18 cellular contexts compared by ENCODE assay signal in the genomic region with DNA sequence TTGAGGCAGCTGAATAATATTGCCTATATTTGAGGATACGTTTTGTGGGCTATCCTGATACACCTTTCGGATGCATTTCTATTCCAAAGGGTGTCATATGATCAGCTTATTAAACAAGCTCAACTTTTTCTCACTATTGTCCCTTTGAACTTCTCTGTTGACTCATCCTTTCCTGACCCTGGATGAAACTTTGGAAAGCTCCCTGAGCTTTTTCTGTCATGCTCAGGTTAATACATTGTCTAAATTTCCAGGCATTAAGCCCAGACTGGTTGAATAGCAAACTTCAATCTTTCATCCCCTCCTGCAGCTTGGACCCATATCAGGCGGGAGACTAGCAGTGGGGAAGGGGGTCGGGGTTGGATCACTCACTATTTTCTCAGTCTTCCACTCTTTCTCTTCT.
DNase-seq lines count a peak whose midpoint lies in the region; ATAC-seq, FAIRE-seq and TF ChIP-seq lines count a peak whose summit lies in the region.
"Had no signal": no experiment of that assay in that cellular context is flagged by ENCODE, and none has a peak within 500 bp of the region (broad histone marks: within the 10 kb centered on the region; RNA-seq: fewer than 3 reads in every experiment).

No MANE protein-coding gene starts in this region.

- TF ChIP-seq CTCF in liver (IDR thresholded peaks at IDR 0.05; ENCODE audit: low read depth, low read length, missing input control), result no peak
- no peak for TF ChIP-seq CTCF in HepG2 (CRISPR knock-in tag; IDR thresholded peaks at IDR 0.05)
- TF ChIP-seq CTCF in choroid plexus epithelial cell (conservative IDR thresholded peaks at IDR 0.05; ENCODE audit: low read depth, low read length), result no peak
- TF ChIP-seq CTCF in mesothelial cell of epicardium (IDR thresholded peaks at IDR 0.05; ENCODE audit: unreplicated experiment), result no peak
- no peak for TF ChIP-seq CTCF in WTC11 (IDR thresholded peaks at IDR 0.05)

- in situ Hi-C loops in HepG2 (cut with HindIII; ENCODE audit: extremely low pct_ligation_motif_present, low pct_unique_long_range_greater_than_20kb), result no loop called here

- H3K27me3 ChIP-seq in liver (ENCODE audit: control insufficient read depth in 4 of 4, insufficient read depth in 4 of 4, low read length in 3 of 4) (no peaks in the 10 kb centered on the region), HepG2 (ENCODE audit: control insufficient read depth in 1 of 2, insufficient read depth in 2 of 2, low read length in 2 of 2) (no peaks in the 10 kb centered on the region)
- H3K27me3 ChIP-seq: BLaER1 treated with 17β-estradiol and CSF1 and Interleukin-3, amounts not matched to agents 10 nM and 100 nM had no signal

- TF ChIP-seq POLR2A in HepG2 (IDR thresholded peaks at IDR 0.05; ENCODE audit: insufficient read depth in 1 of 2, low read depth in 2 of 2, low read length in 2 of 2), result no peak

- H3K27me3 Mint-ChIP-seq in mesothelial cell of epicardium (ENCODE audit: low read depth) (peaks cover 3% of the 10 kb centered on the region), WTC11 (ENCODE audit: low read depth) (no peaks in the 10 kb centered on the region)

- H3K36me3 ChIP-seq in liver (ENCODE audit: control insufficient read depth in 4 of 4, insufficient read depth in 3 of 4, low read depth in 1 of 4, low read length in 3 of 4) (no peaks in the 10 kb centered on the region), HepG2 (replicated peaks in 1 of 2; ENCODE audit: control insufficient read depth in 1 of 2, insufficient read depth in 2 of 2, low read length in 2 of 2) (no peaks in the 10 kb centered on the region)
- H3K36me3 ChIP-seq: BLaER1 treated with 17β-estradiol and CSF1 and Interleukin-3, amounts not matched to agents 10 nM and 100 nM had no signal

- POLR2A ChIA-PET in HepG2 (lab: Yijun Ruan, JAX) (no interaction called here), WTC11 (lab: Charles Lee) (no interaction called here)

- no peak for TF ChIP-seq EP300 in HepG2 (IDR thresholded peaks at IDR 0.05; ENCODE audit: low read depth in 2 of 2, low read length in 2 of 2)
- TF ChIP-seq EP300 in HepG2 (CRISPR knock-in tag; IDR thresholded peaks at IDR 0.05; ENCODE audit: borderline replicate concordance), result no peak

- H4K20me1 ChIP-seq in HepG2 (ENCODE audit: insufficient read depth, low read length), result no peaks in the 10 kb centered on the region
- H4K20me1 ChIP-seq: BLaER1 treated with 17β-estradiol and CSF1 and Interleukin-3, amounts not matched to agents 10 nM and 100 nM had no signal

- TF ChIP-seq RAD21 in liver (IDR thresholded peaks at IDR 0.05) (peak; percentile 34 to 55), HepG2 (CRISPR knock-in tag; IDR thresholded peaks at IDR 0.05) (no peak)

- peaks cover 5% of the 10 kb centered on the region for H3K4me1 Mint-ChIP-seq in mesothelial cell of epicardium
- H3K4me1 Mint-ChIP-seq in WTC11, result peaks cover 10% of the 10 kb centered on the region

- H3K4me3 ChIP-seq in liver (ENCODE audit: low read depth in 1 of 3, low read length in 3 of 3) (no peak overlapping the region), HepG2 (replicated peaks in 1 of 3; ENCODE audit: insufficient read depth in 1 of 3, low read depth in 2 of 3, low read length in 3 of 3) (no peak overlapping the region), choroid plexus epithelial cell (ENCODE audit: low read depth, low read length) (no peak overlapping the region)
- H3K4me3 ChIP-seq: BLaER1 treated with 17β-estradiol and CSF1 and Interleukin-3, amounts not matched to agents 10 nM and 100 nM had no signal

- CTCF ChIA-PET in HepG2 (lab: Yijun Ruan, JAX; ENCODE audit: low intra/inter-chr PET ratio, low total read pairs), result no interaction called here
- CTCF ChIA-PET in WTC11 (lab: Charles Lee), result no interaction called here

- BruUV-seq in HepG2 (replicated peaks; lab: Mats Ljungman, UMichigan), result no TSS peak

- H3K4me1 ChIP-seq in liver (ENCODE audit: control insufficient read depth in 4 of 4, insufficient read depth in 4 of 4, low read length in 3 of 4) (peaks cover 2 to 8% (median 5%) of the 10 kb centered on the region in 4 donors), HepG2 (ENCODE audit: insufficient read depth, low read length) (no peaks in the 10 kb centered on the region)
- H3K4me1 ChIP-seq: BLaER1 treated with 17β-estradiol and CSF1 and Interleukin-3, amounts not matched to agents 10 nM and 100 nM had no signal

- DNase-seq in HepG2 (ENCODE audit: low spot score) (no peak), choroid plexus epithelial cell (ENCODE audit: low read depth) (peak; percentile 13), kidney glomerular epithelial cell (lab: John Stamatoyannopoulos, UW) (peak; percentile 23), mesothelial cell of epicardium (ENCODE audit: low spot score in 2 of 2, unreplicated experiment in 2 of 2) (no peak), WTC11 (ENCODE audit: low spot score) (no peak), NCI-H2029 (lab: John Stamatoyannopoulos, UW) (no peak), RKO (ENCODE audit: low spot score) (no peak)
- DNase-seq: CD8-positive, alpha-beta T cell; DMS79; NCI-H1105; NCI-H2107; NCI-H2227 treated with DMSO at 0.1 percent for 48 hours; NCI-H524; NCI-H82 had no signal

- no peak for ATAC-seq in HepG2
- ATAC-seq in WTC11, result no peak
- ATAC-seq: CD8-positive, alpha-beta T cell had no signal

- no peak overlapping the region for H2AFZ ChIP-seq in HepG2 (ENCODE audit: low read length)

- H3K9me3 ChIP-seq in liver (ENCODE audit: control insufficient read depth in 4 of 4, low read length in 3 of 4) (peaks cover 0 to 5% (median 0%) of the 10 kb centered on the region in 4 donors), HepG2 (ENCODE audit: low read length) (no peaks in the 10 kb centered on the region)

- intact Hi-C loops in HepG2 (cut with micrococcal nuclease; ENCODE audit: unreplicated experiment), result no loop called here

- no peak overlapping the region for H3K27ac Mint-ChIP-seq in mesothelial cell of epicardium
- H3K27ac Mint-ChIP-seq in WTC11, result no peak overlapping the region
- H3K27ac Mint-ChIP-seq: CD8-positive, alpha-beta T cell had no signal

- H3K79me2 ChIP-seq in HepG2 (ENCODE audit: insufficient read depth, low read length), result no peaks in the 10 kb centered on the region

- H3K9ac ChIP-seq in liver (ENCODE audit: low read depth in 1 of 2, low read length in 2 of 2) (no peak overlapping the region), HepG2 (ENCODE audit: insufficient read depth, low read depth, low read length) (no peak overlapping the region)
- H3K9ac ChIP-seq: BLaER1 treated with 17β-estradiol and CSF1 and Interleukin-3, amounts not matched to agents 10 nM and 100 nM had no signal

- no peak overlapping the region for H3K27ac ChIP-seq in liver (ENCODE audit: low read depth in 1 of 2, low read length in 2 of 2)
- no peak overlapping the region for H3K27ac ChIP-seq in HepG2 (ENCODE audit: extremely low read length, insufficient read depth, low read length)
- H3K27ac ChIP-seq: BLaER1 treated with 17β-estradiol and CSF1 and Interleukin-3, amounts not matched to agents 10 nM and 100 nM had no signal

- H3K9me3 Mint-ChIP-seq in mesothelial cell of epicardium (peaks cover 10% of the 10 kb centered on the region), WTC11 (peaks cover 7% of the 10 kb centered on the region; the same call in 1 of the 2 replicates)
- H3K9me3 Mint-ChIP-seq: CD8-positive, alpha-beta T cell had no signal

- 36% methylated on average over 4 of the region's 4 CpGs for WGBS in liver
- WGBS in HepG2 (ENCODE audit: low lambda C conversion rate), result 3% methylated on average over 4 of the region's 4 CpGs

- H3K4me2 ChIP-seq in HepG2 (ENCODE audit: low read depth, low read length), result no peak overlapping the region
- H3K4me2 ChIP-seq: BLaER1 treated with 17β-estradiol and CSF1 and Interleukin-3, amounts not matched to agents 10 nM and 100 nM had no signal

- H3K36me3 Mint-ChIP-seq in mesothelial cell of epicardium (no peaks in the 10 kb centered on the region), WTC11 (no peaks in the 10 kb centered on the region)
- H3K36me3 Mint-ChIP-seq: CD8-positive, alpha-beta T cell had no signal

- H3K4me3 Mint-ChIP-seq in mesothelial cell of epicardium, result no peak overlapping the region
- H3K4me3 Mint-ChIP-seq in WTC11, result no peak overlapping the region
- H3K4me3 Mint-ChIP-seq: CD8-positive, alpha-beta T cell had no signal

- FAIRE-seq in HepG2 (lab: Jason Lieb, UNC), result no peak
- FAIRE-seq: A204.1, GM12892 had no signal

TF ChIP-seq in WTC11, 78 proteins besides CTCF, POLR2A, EP300 and RAD21 (continues in another document):
- TF ChIP-seq, protein P1, sequence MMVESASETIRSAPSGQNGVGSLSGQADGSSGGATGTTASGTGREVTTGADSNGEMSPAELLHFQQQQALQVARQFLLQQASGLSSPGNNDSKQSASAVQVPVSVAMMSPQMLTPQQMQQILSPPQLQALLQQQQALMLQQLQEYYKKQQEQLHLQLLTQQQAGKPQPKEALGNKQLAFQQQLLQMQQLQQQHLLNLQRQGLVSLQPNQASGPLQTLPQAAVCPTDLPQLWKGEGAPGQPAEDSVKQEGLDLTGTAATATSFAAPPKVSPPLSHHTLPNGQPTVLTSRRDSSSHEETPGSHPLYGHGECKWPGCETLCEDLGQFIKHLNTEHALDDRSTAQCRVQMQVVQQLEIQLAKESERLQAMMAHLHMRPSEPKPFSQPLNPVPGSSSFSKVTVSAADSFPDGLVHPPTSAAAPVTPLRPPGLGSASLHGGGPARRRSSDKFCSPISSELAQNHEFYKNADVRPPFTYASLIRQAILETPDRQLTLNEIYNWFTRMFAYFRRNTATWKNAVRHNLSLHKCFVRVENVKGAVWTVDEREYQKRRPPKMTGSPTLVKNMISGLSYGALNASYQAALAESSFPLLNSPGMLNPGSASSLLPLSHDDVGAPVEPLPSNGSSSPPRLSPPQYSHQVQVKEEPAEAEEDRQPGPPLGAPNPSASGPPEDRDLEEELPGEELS (CRISPR knock-in tag; IDR thresholded peaks at IDR 0.05), result no peak
- TF ChIP-seq, protein P2, sequence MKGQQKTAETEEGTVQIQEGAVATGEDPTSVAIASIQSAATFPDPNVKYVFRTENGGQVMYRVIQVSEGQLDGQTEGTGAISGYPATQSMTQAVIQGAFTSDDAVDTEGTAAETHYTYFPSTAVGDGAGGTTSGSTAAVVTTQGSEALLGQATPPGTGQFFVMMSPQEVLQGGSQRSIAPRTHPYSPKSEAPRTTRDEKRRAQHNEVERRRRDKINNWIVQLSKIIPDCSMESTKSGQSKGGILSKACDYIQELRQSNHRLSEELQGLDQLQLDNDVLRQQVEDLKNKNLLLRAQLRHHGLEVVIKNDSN (CRISPR knock-in tag; IDR thresholded peaks at IDR 0.05), result no peak
- TF ChIP-seq, protein P3, sequence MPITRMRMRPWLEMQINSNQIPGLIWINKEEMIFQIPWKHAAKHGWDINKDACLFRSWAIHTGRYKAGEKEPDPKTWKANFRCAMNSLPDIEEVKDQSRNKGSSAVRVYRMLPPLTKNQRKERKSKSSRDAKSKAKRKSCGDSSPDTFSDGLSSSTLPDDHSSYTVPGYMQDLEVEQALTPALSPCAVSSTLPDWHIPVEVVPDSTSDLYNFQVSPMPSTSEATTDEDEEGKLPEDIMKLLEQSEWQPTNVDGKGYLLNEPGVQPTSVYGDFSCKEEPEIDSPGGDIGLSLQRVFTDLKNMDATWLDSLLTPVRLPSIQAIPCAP (CRISPR knock-in tag; IDR thresholded peaks at IDR 0.05), result no peak
- no peak for TF ChIP-seq SP1 (CRISPR knock-in tag; conservative IDR thresholded peaks at IDR 0.05)

Comparison
In these comparisons a context has a peak if more than half of its experiments do, and no peak if none do; other contexts are left out.
1. DNase-seq: peak in choroid plexus epithelial cell (single experiment) and kidney glomerular epithelial cell (single experiment); none in HepG2 (single experiment), mesothelial cell of epicardium (0 of 2), WTC11 (single experiment), NCI-H2029 (single experiment) and RKO (single experiment).